In genomic region chr3:23760325-23760724, GRCh38 we compare ENCODE assay signal across 13 cellular contexts. TPM values are rescaled to one million over a fixed set of nuclear protein-coding genes. Genes with fewer than 3 reads are reported as not detected.
DNase-seq lines count a peak whose midpoint lies in the region; ATAC-seq lines count a peak whose summit lies in the region.
"Had no signal": no experiment of that assay in that cellular context is flagged by ENCODE, and none has a peak within 500 bp of the region (broad histone marks: within the 10 kb centered on the region; RNA-seq: fewer than 3 reads in every experiment).

No MANE protein-coding gene starts in this region.

- H3K79me1 ChIP-seq in mesendoderm (ENCODE audit: low read length) = no peaks in the 10 kb centered on the region

- H3K4me3 ChIP-seq in Karpas-422 (ENCODE audit: low read length) (peak overlapping the region; percentile 24; the same call in 1 of the 2 replicates), mesendoderm (ENCODE audit: low read length) (no peak overlapping the region)

- no peak overlapping the region for H4K5ac ChIP-seq in mesendoderm (ENCODE audit: low read length)

- H3K18ac ChIP-seq in mesendoderm (ENCODE audit: low read length) = peak overlapping the region; percentile 93

- ATAC-seq in GM18861 (IDR thresholded peaks at IDR 0.05; ENCODE audit: unreplicated experiment) (peak; percentile 23), GM21737 (IDR thresholded peaks at IDR 0.05; ENCODE audit: unreplicated experiment) (peak; percentile 2)

- no peak overlapping the region for H3K23ac ChIP-seq in mesendoderm (ENCODE audit: low read length)

- H3K79me2 ChIP-seq in Karpas-422 (ENCODE audit: low read length) = no peaks in the 10 kb centered on the region
- no peaks in the 10 kb centered on the region for H3K79me2 ChIP-seq in mesendoderm (ENCODE audit: control insufficient read depth, insufficient read depth, low read length)

- H3K27me3 ChIP-seq in Karpas-422 (ENCODE audit: low read length) (no peaks in the 10 kb centered on the region), mesendoderm (ENCODE audit: insufficient read depth, low read length, poor library complexity) (no peaks in the 10 kb centered on the region)

- H3K27ac ChIP-seq in Karpas-422 (ENCODE audit: low read length) (peak overlapping the region; percentile 87), mesendoderm (ENCODE audit: low read depth, low read length) (no peak overlapping the region)

- no CpG with 5 or more reads among the region's 3 CpGs for WGBS in mesendoderm (ENCODE audit: extremely low coverage, insufficient coverage, low lambda C conversion rate)

- H2AFZ ChIP-seq in Karpas-422 (ENCODE audit: low read length) = peak overlapping the region; percentile 9; the same call in 1 of the 2 replicates

- no peaks in the 10 kb centered on the region for H3K9me3 ChIP-seq in Karpas-422 (ENCODE audit: low read length)

- no peaks in the 10 kb centered on the region for H3K36me3 ChIP-seq in Karpas-422 (ENCODE audit: insufficient read depth, low read length)
- no peaks in the 10 kb centered on the region for H3K36me3 ChIP-seq in mesendoderm (ENCODE audit: control insufficient read depth, insufficient read depth, low read length)

- no peaks in the 10 kb centered on the region for H3K9me2 ChIP-seq in Karpas-422 (replicated peaks; ENCODE audit: insufficient read depth, low read length)

- H2BK5ac ChIP-seq in mesendoderm (ENCODE audit: low read length) = no peak overlapping the region

- H2BK120ac ChIP-seq in mesendoderm (ENCODE audit: low read depth, low read length) = no peak overlapping the region

- H3K4me2 ChIP-seq in Karpas-422 (ENCODE audit: low read depth, low read length, poor library complexity, severe bottlenecking) (peak overlapping the region; percentile 34), mesendoderm (ENCODE audit: low read length) (no peak overlapping the region)

- no peak overlapping the region for H2AK5ac ChIP-seq in mesendoderm (ENCODE audit: low read length)

- no peak overlapping the region for H4K8ac ChIP-seq in mesendoderm (ENCODE audit: low read depth, low read length)

- H3K4ac ChIP-seq in mesendoderm (ENCODE audit: low read depth, low read length) = no peak overlapping the region

- no peak overlapping the region for H3K56ac ChIP-seq in mesendoderm (ENCODE audit: low read length)

- peak overlapping the region; percentile 47 for H3K9ac ChIP-seq in Karpas-422 (ENCODE audit: low read length)
- H3K9ac ChIP-seq in mesendoderm (ENCODE audit: low read length) = no peak overlapping the region

- DNase-seq in Karpas-422 (peak; percentile 61), mesendoderm (no peak), hippocampal formation (lab: John Stamatoyannopoulos, UW) (no peak), SK-N-DZ (ENCODE audit: low spot score) (no peak)
- DNase-seq in activated CD8-positive, alpha-beta memory T cell treated with anti-CD3 and anti-CD28 coated beads, Interleukin-2, amount 50 U/mL, for 48 hours = no peak
- no peak for DNase-seq in activated CD4-positive, alpha-beta T cell treated with anti-CD3 and anti-CD28 coated beads, Interleukin-2, amount 50 U/mL, for 48 hours
- DNase-seq: activated gamma-delta T cell treated with Interleukin-2 at 50 U/mL for 16 hours, DMS 273 treated with DMSO at 0.1 percent for 48 hours, glutamatergic neuron, mesenchymal stem cell, NCI-H1694 treated with DMSO at 0.1 percent for 48 hours had no signal

- H2BK15ac ChIP-seq in mesendoderm (replicated peaks; ENCODE audit: low read depth) = no peak overlapping the region

- H4K20me1 ChIP-seq in Karpas-422 (ENCODE audit: insufficient read depth, low read depth, low read length) = no peaks in the 10 kb centered on the region

- peaks cover 53% of the 10 kb centered on the region for H3K4me1 ChIP-seq in Karpas-422 (ENCODE audit: low read length)
- peaks cover 9% of the 10 kb centered on the region for H3K4me1 ChIP-seq in mesendoderm (ENCODE audit: control insufficient read depth, low read depth, low read length)

RNA-seq across cellular contexts. Expression of gene UBE2E1, which starts 45.4 kb away (rescaled TPM):
- 104 and 200 TPM in 2 replicates for total RNA-seq in Karpas-422 (2014; rRNA removed; shearing (Covaris generic); ENCODE audit: low replicate concordance)
- polyA plus RNA-seq in mesendoderm (2013, experiment 1 of 2) = 169 TPM
- polyA plus RNA-seq in mesendoderm (2013, experiment 2 of 2) = 166 TPM
- 161 and 178 TPM in 2 replicates for polyA plus RNA-seq in SK-N-DZ (2014; cell fraction: cytosol; rRNA removed)
- 128 and 165 TPM in 2 replicates for polyA plus RNA-seq in SK-N-DZ (2014; cell fraction: nucleus; rRNA removed)
